9 cellular contexts compared by ENCODE assay signal in the genomic region with DNA sequence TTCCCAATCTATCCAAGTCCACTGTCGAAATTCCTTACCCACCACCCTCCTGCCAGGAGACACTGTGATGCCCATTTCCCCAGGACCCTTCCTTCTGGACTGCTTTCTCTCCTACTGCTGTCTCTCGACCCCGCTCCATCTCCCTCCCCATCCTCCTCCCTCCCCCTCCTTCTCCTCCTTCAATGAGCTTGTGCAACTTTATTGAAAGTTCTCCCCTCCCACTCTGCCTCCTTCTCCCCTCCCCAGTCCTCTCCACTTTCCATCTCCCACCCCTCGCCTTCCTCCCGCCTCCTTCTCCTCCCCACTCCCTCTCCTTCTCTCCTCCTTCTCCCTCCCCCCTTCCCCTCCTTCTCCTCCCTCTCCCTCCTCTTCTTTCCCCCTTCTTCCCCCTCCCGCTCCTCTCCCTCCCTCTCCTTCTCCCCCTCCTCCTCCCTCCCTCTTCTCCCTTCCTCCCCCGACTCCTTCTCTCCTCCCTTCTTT.
DNase-seq lines count a peak whose midpoint lies in the region; ATAC-seq and TF ChIP-seq lines count a peak whose summit lies in the region.
"Had no signal": no experiment of that assay in that cellular context is flagged by ENCODE, and none has a peak within 500 bp of the region (broad histone marks: within the 10 kb centered on the region; RNA-seq: fewer than 3 reads in every experiment).

No MANE protein-coding gene starts in this region.

- POLR2A ChIA-PET in SK-N-SH (lab: Yijun Ruan, JAX): no interaction called here

- H3F3A ChIP-seq in SK-N-SH (replicated peaks; ENCODE audit: insufficient read depth): peaks cover 13% of the 10 kb centered on the region

- H3K4me1 ChIP-seq in SK-N-SH (ENCODE audit: control insufficient read depth in 1 of 2, insufficient read depth in 2 of 2, low read depth in 1 of 2, low read length in 1 of 2): no peaks in the 10 kb centered on the region; a peak in 2 of 4 replicates
- peaks cover 0 to 20% (median 9%) of the 10 kb centered on the region in 9 donors for H3K4me1 ChIP-seq in heart right ventricle
- H3K4me1 ChIP-seq in skeletal muscle tissue (ENCODE audit: control insufficient read depth in 3 of 3, insufficient read depth in 3 of 3, low read length in 3 of 3): peaks cover 0 to 3% (median 2%) of the 10 kb centered on the region in 3 donors

- H3K9me3 ChIP-seq in SK-N-SH (no peaks in the 10 kb centered on the region), heart right ventricle (peaks cover 0 to 7% (median 0%) of the 10 kb centered on the region in 11 donors), skeletal muscle tissue (ENCODE audit: control insufficient read depth in 3 of 3, low read length in 3 of 3) (peaks cover 0 to 4% (median 0%) of the 10 kb centered on the region in 3 donors)

- no peaks in the 10 kb centered on the region for H3K9me2 ChIP-seq in SK-N-SH

- H3K27ac ChIP-seq in SK-N-SH (ENCODE audit: low read depth in 2 of 2, low read length in 1 of 2) (peak overlapping the region in 1 of 2 experiments; percentile 90; a peak in 3 of 4 replicates), heart right ventricle (peak overlapping the region in 7 of 10 donors; percentile 33 to 80 (median 72)), skeletal muscle tissue (ENCODE audit: low read depth, low read length) (peak overlapping the region; percentile 78)

- TF ChIP-seq CTCF in SK-N-SH (IDR thresholded peaks at IDR 0.05) (no peak), heart right ventricle (IDR thresholded peaks at IDR 0.05) (no peak)

- peak; percentile 58 for DNase-seq in Daoy (ENCODE audit: low read depth)
- no peak for DNase-seq in SK-N-SH
- DNase-seq in heart right ventricle: peak; percentile 17 to 68
- no peak for DNase-seq in germinal center (ENCODE audit: low spot score)
- DNase-seq in effector CD8-positive, alpha-beta T cell (lab: John Stamatoyannopoulos, UW): no peak
- no peak for DNase-seq in DMS79 (lab: John Stamatoyannopoulos, UW)
- DNase-seq: NCI-H82 had no signal

- peak overlapping the region; percentile 67; the same call in 1 of the 2 replicates for H3K9ac ChIP-seq in SK-N-SH
- peak overlapping the region in 2 of 3 donors; percentile 23 to 55 for H3K9ac ChIP-seq in skeletal muscle tissue (ENCODE audit: low read depth in 1 of 3, low read length in 3 of 3)

- H3K36me3 ChIP-seq in SK-N-SH (replicated peaks in 1 of 2; ENCODE audit: control insufficient read depth in 1 of 2, insufficient read depth in 2 of 2, low read length in 1 of 2) (no peaks in the 10 kb centered on the region), heart right ventricle (no peaks in the 10 kb centered on the region), skeletal muscle tissue (ENCODE audit: control insufficient read depth in 3 of 3, insufficient read depth in 3 of 3, low read length in 3 of 3) (no peaks in the 10 kb centered on the region)

- H3K27me3 ChIP-seq in SK-N-SH (ENCODE audit: insufficient read depth) (no peaks in the 10 kb centered on the region), heart right ventricle (no peaks in the 10 kb centered on the region), skeletal muscle tissue (ENCODE audit: control insufficient read depth in 3 of 3, insufficient read depth in 3 of 3, low read length in 3 of 3) (no peaks in the 10 kb centered on the region)

- peak overlapping the region; percentile 74 for H3K4me2 ChIP-seq in SK-N-SH

- H2AFZ ChIP-seq in SK-N-SH (ENCODE audit: low read depth): peak overlapping the region; percentile 86; the same call in 1 of the 2 replicates

- no peak for TF ChIP-seq EP300 in SK-N-SH (IDR thresholded peaks at IDR 0.05; ENCODE audit: borderline replicate concordance in 1 of 2, low read depth in 1 of 2, low read length in 1 of 2)

- ATAC-seq in heart right ventricle (peak in 7 of 8 donors; percentile 63 to 88 (median 78)), HG03439 (IDR thresholded peaks at IDR 0.05; ENCODE audit: unreplicated experiment) (no peak)

- H3K4me3 ChIP-seq in SK-N-SH (ENCODE audit: low read depth in 2 of 2, low read length in 1 of 2): peak overlapping the region in 1 of 2 experiments; percentile 28; a peak in 1 of 4 replicates
- peak overlapping the region in 5 of 10 donors; percentile 22 to 45 (median 38) for H3K4me3 ChIP-seq in heart right ventricle
- H3K4me3 ChIP-seq in skeletal muscle tissue (ENCODE audit: low read length in 3 of 3): peak overlapping the region; percentile 52 to 65 (median 64)

- TF ChIP-seq RAD21 in SK-N-SH (IDR thresholded peaks at IDR 0.05; ENCODE audit: low read length): no peak

- intact Hi-C loops in heart right ventricle (cut with DNase I): no loop called here

- CTCF ChIA-PET in SK-N-SH (lab: Yijun Ruan, JAX): no interaction called here

- H4K20me1 ChIP-seq in SK-N-SH (ENCODE audit: insufficient read depth): no peaks in the 10 kb centered on the region

- H3K79me2 ChIP-seq in SK-N-SH (ENCODE audit: insufficient read depth): no peaks in the 10 kb centered on the region

- WGBS in SK-N-SH (ENCODE audit: low lambda C conversion rate): 56% methylated on average over 7 of the region's 7 CpGs
- WGBS in heart right ventricle, 2 donors: 68 to 80% methylated on average over 7 of the region's 7 CpGs

TF ChIP-seq in SK-N-SH, 30 proteins besides CTCF, POLR2A, EP300 and RAD21:
- TF ChIP-seq EZH2phosphoT487 (IDR thresholded peaks at IDR 0.05; ENCODE audit: borderline replicate concordance, low read depth) (no peak), CHD2 (IDR thresholded peaks at IDR 0.05; ENCODE audit: low read length, partially characterized antibody) (no peak), NFIC (IDR thresholded peaks at IDR 0.05; ENCODE audit: borderline replicate concordance) (no peak), MXI1 (IDR thresholded peaks at IDR 0.05; ENCODE audit: low read depth, low read length) (no peak), FOXM1 (IDR thresholded peaks at IDR 0.05; ENCODE audit: low read depth) (no peak), TCF12 (IDR thresholded peaks at IDR 0.05) (no peak), FOSL2 (IDR thresholded peaks at IDR 0.05; ENCODE audit: borderline replicate concordance, low read depth) (no peak), MEF2A (IDR thresholded peaks at IDR 0.05; ENCODE audit: borderline replicate concordance, low read depth) (no peak), NRF1 (IDR thresholded peaks at IDR 0.05; ENCODE audit: low read depth, low read length) (no peak), TAF1 (IDR thresholded peaks at IDR 0.05; ENCODE audit: borderline replicate concordance, low read depth, low read length) (no peak), RFX5 (IDR thresholded peaks at IDR 0.05; ENCODE audit: low read length) (no peak), SMC3 (IDR thresholded peaks at IDR 0.05; ENCODE audit: low read depth, low read length) (no peak), POLR2AphosphoS5 (IDR thresholded peaks at IDR 0.05; ENCODE audit: low read depth, low read length) (no peak), JUND (IDR thresholded peaks at IDR 0.05) (no peak), RCOR1 (IDR thresholded peaks at IDR 0.05; ENCODE audit: low read length) (no peak), YY1 (IDR thresholded peaks at IDR 0.05; ENCODE audit: low read depth) (no peak), TEAD4 (IDR thresholded peaks at IDR 0.05; ENCODE audit: borderline replicate concordance, insufficient read depth) (no peak)
- TF ChIP-seq, protein P1, sequence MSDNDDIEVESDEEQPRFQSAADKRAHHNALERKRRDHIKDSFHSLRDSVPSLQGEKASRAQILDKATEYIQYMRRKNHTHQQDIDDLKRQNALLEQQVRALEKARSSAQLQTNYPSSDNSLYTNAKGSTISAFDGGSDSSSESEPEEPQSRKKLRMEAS (IDR thresholded peaks at IDR 0.05; ENCODE audit: low read depth): no peak
- TF ChIP-seq, protein P2, sequence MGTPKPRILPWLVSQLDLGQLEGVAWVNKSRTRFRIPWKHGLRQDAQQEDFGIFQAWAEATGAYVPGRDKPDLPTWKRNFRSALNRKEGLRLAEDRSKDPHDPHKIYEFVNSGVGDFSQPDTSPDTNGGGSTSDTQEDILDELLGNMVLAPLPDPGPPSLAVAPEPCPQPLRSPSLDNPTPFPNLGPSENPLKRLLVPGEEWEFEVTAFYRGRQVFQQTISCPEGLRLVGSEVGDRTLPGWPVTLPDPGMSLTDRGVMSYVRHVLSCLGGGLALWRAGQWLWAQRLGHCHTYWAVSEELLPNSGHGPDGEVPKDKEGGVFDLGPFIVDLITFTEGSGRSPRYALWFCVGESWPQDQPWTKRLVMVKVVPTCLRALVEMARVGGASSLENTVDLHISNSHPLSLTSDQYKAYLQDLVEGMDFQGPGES (IDR thresholded peaks at IDR 0.05; ENCODE audit: low read depth, low read length): no peak
- TF ChIP-seq, protein P3, sequence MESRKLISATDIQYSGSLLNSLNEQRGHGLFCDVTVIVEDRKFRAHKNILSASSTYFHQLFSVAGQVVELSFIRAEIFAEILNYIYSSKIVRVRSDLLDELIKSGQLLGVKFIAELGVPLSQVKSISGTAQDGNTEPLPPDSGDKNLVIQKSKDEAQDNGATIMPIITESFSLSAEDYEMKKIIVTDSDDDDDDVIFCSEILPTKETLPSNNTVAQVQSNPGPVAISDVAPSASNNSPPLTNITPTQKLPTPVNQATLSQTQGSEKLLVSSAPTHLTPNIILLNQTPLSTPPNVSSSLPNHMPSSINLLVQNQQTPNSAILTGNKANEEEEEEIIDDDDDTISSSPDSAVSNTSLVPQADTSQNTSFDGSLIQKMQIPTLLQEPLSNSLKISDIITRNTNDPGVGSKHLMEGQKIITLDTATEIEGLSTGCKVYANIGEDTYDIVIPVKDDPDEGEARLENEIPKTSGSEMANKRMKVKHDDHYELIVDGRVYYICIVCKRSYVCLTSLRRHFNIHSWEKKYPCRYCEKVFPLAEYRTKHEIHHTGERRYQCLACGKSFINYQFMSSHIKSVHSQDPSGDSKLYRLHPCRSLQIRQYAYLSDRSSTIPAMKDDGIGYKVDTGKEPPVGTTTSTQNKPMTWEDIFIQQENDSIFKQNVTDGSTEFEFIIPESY (IDR thresholded peaks at IDR 0.05; ENCODE audit: borderline replicate concordance, low read depth): no peak
TF ChIP-seq in SK-N-SH: peak in this region for 0.

Comparison
In these comparisons a context has a peak if more than half of its experiments do, and no peak if none do; other contexts are left out.
1. DNase-seq: peak in Daoy (single experiment) and heart right ventricle (2 of 2); none in SK-N-SH (single experiment), germinal center (single experiment), effector CD8-positive, alpha-beta T cell (single experiment) and DMS79 (single experiment).